1 cellular context compared by ENCODE assay signal in genomic region chr19:16447015-16447384, GRCh38.
TF ChIP-seq lines count a peak whose summit lies in the region.

No MANE protein-coding gene starts in this region.

TF ChIP-seq in HepG2, 621 proteins besides CTCF, POLR2A, EP300 and RAD21 (continued from another document and continues in another):
- TF ChIP-seq ZNF274 (CRISPR knock-in tag; IDR thresholded peaks at IDR 0.05) (peak; percentile 31; the same call in 1 of the 2 replicates), ATF4 (CRISPR knock-in tag; IDR thresholded peaks at IDR 0.05) (peak in 1 of 2 experiments; percentile 54; a peak in 1 of 4 replicates), KLF6 (CRISPR knock-in tag; IDR thresholded peaks at IDR 0.05) (peak; percentile 78; the same call in 1 of the 2 replicates), HMG20A (CRISPR knock-in tag; IDR thresholded peaks at IDR 0.05; ENCODE audit: borderline replicate concordance) (0 out of 2 replicates have a peak, but pooled peaks have one; percentile 20), HNF1B (CRISPR knock-in tag; IDR thresholded peaks at IDR 0.05) (peak; percentile 71; the same call in 1 of the 2 replicates), SMAD9 (CRISPR knock-in tag; IDR thresholded peaks at IDR 0.05) (no peak), TGIF2 (CRISPR knock-in tag; IDR thresholded peaks at IDR 0.05) (0 out of 2 replicates have a peak, but pooled peaks have one; percentile 50), ARID5B (CRISPR knock-in tag; IDR thresholded peaks at IDR 0.05) (peak; percentile 75), ZNF766 (CRISPR knock-in tag; IDR thresholded peaks at IDR 0.05; ENCODE audit: borderline replicate concordance) (no peak), MED1 (CRISPR knock-in tag; IDR thresholded peaks at IDR 0.05) (peak; percentile 60), PPARG (CRISPR knock-in tag; conservative IDR thresholded peaks at IDR 0.05) (0 out of 2 replicates have a peak, but pooled peaks have one; percentile 24), ARNTL (CRISPR knock-in tag; IDR thresholded peaks at IDR 0.05) (peak; percentile 89), FOXA3 (CRISPR knock-in tag; IDR thresholded peaks at IDR 0.05) (peak; percentile 55), ZMYM4 (CRISPR knock-in tag; IDR thresholded peaks at IDR 0.05) (peak; percentile 45; the same call in 1 of the 2 replicates), ELF3 (CRISPR knock-in tag; IDR thresholded peaks at IDR 0.05) (peak; percentile 50), ZFX (CRISPR knock-in tag; IDR thresholded peaks at IDR 0.05; ENCODE audit: low read depth) (peak; percentile 63), PRDM10 (CRISPR knock-in tag; IDR thresholded peaks at IDR 0.05; ENCODE audit: low read depth) (peak; percentile 70; the same call in 1 of the 2 replicates), THRA (CRISPR knock-in tag; IDR thresholded peaks at IDR 0.05; ENCODE audit: borderline replicate concordance) (0 out of 2 replicates have a peak, but pooled peaks have one; percentile 55), NFIC (IDR thresholded peaks at IDR 0.05; ENCODE audit: low read length) (no peak), KMT2B (CRISPR knock-in tag; IDR thresholded peaks at IDR 0.05) (peak; percentile 64; the same call in 1 of the 2 replicates), RNF219 (CRISPR knock-in tag; IDR thresholded peaks at IDR 0.05) (no peak), HDAC2 (CRISPR knock-in tag; IDR thresholded peaks at IDR 0.05) (peak; percentile 70; the same call in 1 of the 2 replicates), KDM5B (CRISPR knock-in tag; IDR thresholded peaks at IDR 0.05; ENCODE audit: borderline replicate concordance) (peak; percentile 52; the same call in 1 of the 2 replicates), ZBTB43 (CRISPR knock-in tag; conservative IDR thresholded peaks at IDR 0.05) (peak; percentile 49; the same call in 1 of the 2 replicates), MXI1 (IDR thresholded peaks at IDR 0.05; ENCODE audit: borderline replicate concordance, low read depth, low read length) (peak; percentile 61; the same call in 1 of the 3 replicates), NFKBIZ (CRISPR knock-in tag; IDR thresholded peaks at IDR 0.05) (0 out of 2 replicates have a peak, but pooled peaks have one; percentile 45), CBX5 (CRISPR knock-in tag; IDR thresholded peaks at IDR 0.05; ENCODE audit: borderline replicate concordance) (peak; percentile 45; the same call in 1 of the 2 replicates), MAZ (IDR thresholded peaks at IDR 0.05; ENCODE audit: borderline replicate concordance, low read depth, low read length) (no peak), MAZ (CRISPR knock-in tag; IDR thresholded peaks at IDR 0.05; ENCODE audit: low read depth) (peak; percentile 51; the same call in 1 of the 2 replicates), ZNF644 (CRISPR knock-in tag; IDR thresholded peaks at IDR 0.05; ENCODE audit: low read depth) (peak; percentile 76; the same call in 1 of the 2 replicates), ZNF7 (CRISPR knock-in tag; IDR thresholded peaks at IDR 0.05) (peak; percentile 67; the same call in 1 of the 2 replicates), IKZF4 (CRISPR knock-in tag; IDR thresholded peaks at IDR 0.05; ENCODE audit: borderline replicate concordance, low read depth, not compliant biosample characterization) (no peak), ZNF124 (CRISPR knock-in tag; IDR thresholded peaks at IDR 0.05) (0 out of 2 replicates have a peak, but pooled peaks have one; percentile 46), MIER3 (CRISPR knock-in tag; IDR thresholded peaks at IDR 0.05; ENCODE audit: borderline replicate concordance) (peak; percentile 47; the same call in 1 of the 2 replicates), SALL1 (CRISPR knock-in tag; IDR thresholded peaks at IDR 0.05) (peak; percentile 89), IKZF5 (CRISPR knock-in tag; IDR thresholded peaks at IDR 0.05) (peak; percentile 53; the same call in 1 of the 2 replicates), KMT2A (CRISPR knock-in tag; IDR thresholded peaks at IDR 0.05) (no peak; the same call in 1 of the 2 replicates), ZNF792 (CRISPR knock-in tag; IDR thresholded peaks at IDR 0.05) (peak; percentile 69; the same call in 1 of the 2 replicates), KDM2A (CRISPR knock-in tag; IDR thresholded peaks at IDR 0.05; ENCODE audit: borderline replicate concordance, low read depth) (peak; percentile 77), ZGPAT (CRISPR knock-in tag; IDR thresholded peaks at IDR 0.05) (peak; percentile 47; the same call in 1 of the 2 replicates)
